27 cellular contexts compared by ENCODE assay signal in the genomic region with DNA sequence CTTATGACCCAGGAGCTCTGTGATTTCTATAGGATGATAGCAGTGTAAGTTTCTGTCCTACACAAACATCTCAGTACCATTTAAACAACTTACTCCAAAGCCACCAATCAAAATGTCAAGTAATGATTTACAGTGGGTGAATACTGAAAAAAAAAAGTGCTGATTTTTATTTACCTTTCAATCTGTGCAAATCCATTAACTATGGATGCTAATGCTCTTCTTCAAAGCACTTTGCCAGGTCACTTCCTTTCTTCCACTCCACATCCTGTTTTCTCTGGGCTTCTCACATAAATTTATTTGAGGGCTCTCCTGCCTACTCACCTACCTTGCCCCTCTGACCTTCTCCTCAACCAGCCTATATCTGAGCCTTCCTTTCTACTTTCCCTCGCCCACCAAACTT.
DNase-seq lines count a peak whose midpoint lies in the region; ATAC-seq, FAIRE-seq and TF ChIP-seq lines count a peak whose summit lies in the region.
"Had no signal": no experiment of that assay in that cellular context is flagged by ENCODE, and none has a peak within 500 bp of the region (broad histone marks: within the 10 kb centered on the region; RNA-seq: fewer than 3 reads in every experiment).

No MANE protein-coding gene starts in this region.

- no peak overlapping the region for H3K4me2 ChIP-seq in GM12878 (ENCODE audit: control insufficient read depth, insufficient read depth)

- in situ Hi-C loops in GM12878 (cut with MboI) = no loop called here

- peaks cover 18% of the 10 kb centered on the region for H3K36me3 ChIP-seq in CD4-positive, CD25-positive, alpha-beta regulatory T cell (ENCODE audit: control insufficient read depth, insufficient read depth, low read length)
- no peaks in the 10 kb centered on the region for H3K36me3 ChIP-seq in GM12878 (ENCODE audit: control insufficient read depth in 2 of 2, insufficient read depth in 2 of 2, low read length in 1 of 2)
- H3K36me3 ChIP-seq: breast epithelium, WERI-Rb-1 had no signal

- no peak for TF ChIP-seq POLR2A in GM12878 (IDR thresholded peaks at IDR 0.05; ENCODE audit: low read depth, low read length)

- FAIRE-seq in GM12878 (lab: Jason Lieb, UNC) = no peak
- FAIRE-seq: A204.1, islet of Langerhans had no signal

- H3K36me3 Mint-ChIP-seq in CD4-positive, CD25-positive, alpha-beta regulatory T cell = peaks cover 12% of the 10 kb centered on the region

- intact Hi-C loops in GM12878 (cut with micrococcal nuclease; ENCODE audit: unreplicated experiment) = no loop called here

- no peak overlapping the region for H3K4me3 ChIP-seq in CD4-positive, CD25-positive, alpha-beta regulatory T cell (ENCODE audit: low read depth, low read length)
- no peak overlapping the region for H3K4me3 ChIP-seq in GM12878
- H3K4me3 ChIP-seq: breast epithelium, testis had no signal

- TF ChIP-seq EP300 in GM12878 (IDR thresholded peaks at IDR 0.05; ENCODE audit: borderline replicate concordance in 1 of 2, control insufficient read depth in 1 of 2, low read depth in 2 of 2, low read length in 2 of 2) = no peak

- no peak overlapping the region for H2AFZ ChIP-seq in GM12878 (ENCODE audit: control insufficient read depth, low read depth, low read length)

- no peaks in the 10 kb centered on the region for H3K9me3 ChIP-seq in CD4-positive, CD25-positive, alpha-beta regulatory T cell (ENCODE audit: control insufficient read depth in 2 of 2, low read length in 2 of 2)
- H3K9me3 ChIP-seq in GM12878 (replicated peaks; ENCODE audit: control insufficient read depth, insufficient read depth, low read length) = no peaks in the 10 kb centered on the region
- H3K9me3 ChIP-seq: breast epithelium, testis had no signal

- POLR2A ChIA-PET in GM12878 (lab: Charles Lee) = interaction anchor here (0.6 kb wide), 1 partner anchor 197 kb away, joined by 3 read pairs; no protein-coding TSS in a partner anchor

- DNase-seq in NCI-H146 (lab: John Stamatoyannopoulos, UW) (peak; percentile 10), NCI-H146 treated with DMSO at 0.1 percent for 48 hours (lab: John Stamatoyannopoulos, UW; ENCODE audit: unreplicated experiment) (no peak), NCI-H1417 treated with DMSO at 0.1 percent for 48 hours (lab: John Stamatoyannopoulos, UW) (peak; percentile 56), GM12878 (ENCODE audit: low read depth, low spot score) (no peak), left lobe of liver (ENCODE audit: low spot score) (no peak), SKM-1 (lab: John Stamatoyannopoulos, UW; ENCODE audit: unreplicated experiment) (no peak), Ammon's horn (ENCODE audit: low spot score) (no peak)
- DNase-seq in CD4-positive, CD25-positive, alpha-beta regulatory T cell = no peak
- DNase-seq: activated CD4-positive, alpha-beta T cell treated with anti-CD3 and anti-CD28 coated beads for 48 hours; activated naive CD4-positive, alpha-beta T cell treated with anti-CD3 and anti-CD28 coated beads, Interleukin-2, amount 10 ng/mL, durations not matched to agents 7 days and 5 days; DMS79 treated with DMSO at 0.1 percent for 48 hours; effector CD8-positive, alpha-beta T cell; GF-D8; H7; KG1; MM.1S; naive B cell; NCI-H774; occipital lobe; stimulated activated naive CD4-positive, alpha-beta T cell; T-helper 9 cell; testis; WERI-Rb-1 had no signal

- H3K27ac Mint-ChIP-seq in CD4-positive, CD25-positive, alpha-beta regulatory T cell = peak overlapping the region in 2 of 3 donors; percentile 20 to 39
- H3K27ac Mint-ChIP-seq: activated naive CD4-positive, alpha-beta T cell treated with anti-CD3 and anti-CD28 coated beads, Interleukin-2, amount 10 ng/mL, durations not matched to agents 7 days and 5 days; B cell; naive B cell had no signal

- no peaks in the 10 kb centered on the region for H4K20me1 ChIP-seq in GM12878 (ENCODE audit: control insufficient read depth, insufficient read depth)

- H3K9me3 Mint-ChIP-seq in CD4-positive, CD25-positive, alpha-beta regulatory T cell = no peaks in the 10 kb centered on the region
- H3K9me3 Mint-ChIP-seq: activated naive CD4-positive, alpha-beta T cell treated with anti-CD3 and anti-CD28 coated beads, Interleukin-2, amount 10 ng/mL, durations not matched to agents 7 days and 5 days; naive B cell had no signal

- H3K4me3 Mint-ChIP-seq in CD4-positive, CD25-positive, alpha-beta regulatory T cell = peak overlapping the region in 1 of 4 donors; percentile 19
- H3K4me3 Mint-ChIP-seq: activated naive CD4-positive, alpha-beta T cell treated with anti-CD3 and anti-CD28 coated beads, Interleukin-2, amount 10 ng/mL, durations not matched to agents 7 days and 5 days; B cell; naive B cell had no signal

- H3K27ac ChIP-seq in CD4-positive, CD25-positive, alpha-beta regulatory T cell (ENCODE audit: insufficient read depth, low read length, poor library complexity, severe bottlenecking) = no peak overlapping the region
- no peak overlapping the region for H3K27ac ChIP-seq in GM12878 (ENCODE audit: control insufficient read depth, insufficient read depth)
- H3K27ac ChIP-seq: breast epithelium, testis, WERI-Rb-1 had no signal

- TSS peak; percentile 8 for BruUV-seq in GM12878 (replicated peaks; lab: Mats Ljungman, UMichigan)

- no peak for ATAC-seq in CD4-positive, CD25-positive, alpha-beta regulatory T cell (ENCODE audit: low read depth in 2 of 2)
- ATAC-seq in GM12878 = no peak
- ATAC-seq in left lobe of liver = no peak

- CTCF ChIA-PET in GM12878 (lab: Yijun Ruan, JAX) = interaction anchor here (1.4 kb wide), 1 partner anchor 22 kb away, joined by 3 read pairs; no protein-coding TSS in a partner anchor

- H3K4me1 ChIP-seq in CD4-positive, CD25-positive, alpha-beta regulatory T cell (ENCODE audit: control insufficient read depth, insufficient read depth, low read length, poor library complexity, severe bottlenecking) = no peaks in the 10 kb centered on the region
- peaks cover 6% of the 10 kb centered on the region; the same call in 1 of the 2 replicates for H3K4me1 ChIP-seq in GM12878 (ENCODE audit: control insufficient read depth, insufficient read depth, low read length)
- H3K4me1 ChIP-seq: breast epithelium, testis had no signal

- no peak for TF ChIP-seq RAD21 in GM12878 (IDR thresholded peaks at IDR 0.05; ENCODE audit: insufficient read depth, low read depth, low read length)

- H3K27me3 Mint-ChIP-seq in CD4-positive, CD25-positive, alpha-beta regulatory T cell = no peaks in the 10 kb centered on the region
- H3K27me3 Mint-ChIP-seq: activated naive CD4-positive, alpha-beta T cell treated with anti-CD3 and anti-CD28 coated beads, Interleukin-2, amount 10 ng/mL, durations not matched to agents 7 days and 5 days had no signal

- RAD21 ChIA-PET in GM12878 (lab: Charles Lee; ENCODE audit: unreplicated experiment) = no interaction called here

- no peak for TF ChIP-seq CTCF in GM12878 (IDR thresholded peaks at IDR 0.05 in 2 of 3, conservative IDR thresholded peaks at IDR 0.05 in 1 of 3; ENCODE audit: control insufficient read depth in 2 of 3, extremely low read depth in 1 of 3, insufficient read depth in 1 of 3, low read depth in 3 of 3, low read length in 3 of 3)

- H3K27me3 ChIP-seq in CD4-positive, CD25-positive, alpha-beta regulatory T cell (ENCODE audit: control insufficient read depth, insufficient read depth, low read length) = no peaks in the 10 kb centered on the region
- H3K27me3 ChIP-seq in GM12878 (replicated peaks in 1 of 2; ENCODE audit: control insufficient read depth in 2 of 2, insufficient read depth in 2 of 2, low read length in 1 of 2) = no peaks in the 10 kb centered on the region
- H3K27me3 ChIP-seq: testis had no signal

- no peak overlapping the region for H3K9ac ChIP-seq in GM12878 (ENCODE audit: control insufficient read depth, insufficient read depth, low read length)

- H3K4me1 Mint-ChIP-seq in CD4-positive, CD25-positive, alpha-beta regulatory T cell = peaks cover 15 to 33% (median 23%) of the 10 kb centered on the region in 4 donors
- H3K4me1 Mint-ChIP-seq: B cell, naive B cell had no signal

- 0% methylated on average over 1 of the region's 1 CpG for WGBS in GM12878 (ENCODE audit: insufficient coverage, insufficient replicate concordance, low lambda C conversion rate, missing lambda C conversion rate)

- no peaks in the 10 kb centered on the region for H3K79me2 ChIP-seq in GM12878 (ENCODE audit: control insufficient read depth, insufficient read depth, low read length)

- SMC1A ChIA-PET in GM12878 (lab: Charles Lee; ENCODE audit: uncharacterized antibody, unreplicated experiment) = no interaction called here

TF ChIP-seq in GM12878, 131 proteins besides CTCF, POLR2A, EP300 and RAD21:
- TF ChIP-seq SMARCA5 (IDR thresholded peaks at IDR 0.05) (no peak), BCL11A (IDR thresholded peaks at IDR 0.05; ENCODE audit: low read depth, low read length) (no peak), KLF5 (IDR thresholded peaks at IDR 0.05; ENCODE audit: partially characterized antibody) (no peak)

Comparison
In these comparisons a context has a peak if more than half of its experiments do, and no peak if none do; other contexts are left out.
1. DNase-seq: peak in NCI-H146 (single experiment) and NCI-H1417 treated with DMSO at 0.1 percent for 48 hours (single experiment); none in NCI-H146 treated with DMSO at 0.1 percent for 48 hours (single experiment), CD4-positive, CD25-positive, alpha-beta regulatory T cell (0 of 3), GM12878 (single experiment), left lobe of liver (single experiment), SKM-1 (single experiment) and Ammon's horn (single experiment).